Comparison of ENCODE assay signal across 1 cellular context in the genomic region with DNA sequence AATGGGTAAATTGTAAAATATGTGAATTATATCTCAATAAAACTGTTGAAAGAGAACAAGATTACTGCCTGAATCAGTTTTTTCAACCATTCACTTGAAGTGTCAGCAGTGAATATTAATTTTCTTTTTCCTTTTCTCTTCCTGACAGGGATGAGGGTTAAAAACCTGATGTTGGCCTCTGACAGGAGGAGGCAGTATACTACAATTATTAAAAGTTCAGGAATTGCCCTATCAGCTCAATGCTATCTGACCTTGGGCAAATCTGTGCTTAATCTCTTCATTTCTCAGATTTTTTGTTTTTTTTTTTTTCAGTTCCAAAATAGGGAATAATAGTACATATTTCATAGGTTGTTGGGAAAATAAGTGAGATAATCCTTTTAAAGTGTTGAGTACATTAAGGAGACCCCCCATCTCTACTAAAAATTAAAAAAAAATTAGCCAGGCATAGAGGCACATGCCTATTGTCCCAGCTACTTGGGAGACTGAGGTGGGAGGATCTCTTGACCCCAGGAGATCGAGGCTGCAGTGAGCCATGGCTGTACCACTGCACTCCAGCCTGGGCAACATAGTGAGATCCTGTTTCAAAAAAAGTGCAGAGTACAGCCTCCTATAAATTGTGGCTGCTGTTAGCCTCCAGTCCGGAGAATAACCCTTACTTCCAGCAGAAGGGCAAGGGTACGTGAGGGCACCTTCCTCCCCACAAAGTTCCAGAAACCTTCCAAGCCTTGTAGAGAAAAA.
TF ChIP-seq lines count a peak whose summit lies in the region.

No MANE protein-coding gene starts in this region.

TF ChIP-seq in GM23338, 12 proteins besides CTCF, POLR2A, EP300 and RAD21:
- TF ChIP-seq, protein P1, sequence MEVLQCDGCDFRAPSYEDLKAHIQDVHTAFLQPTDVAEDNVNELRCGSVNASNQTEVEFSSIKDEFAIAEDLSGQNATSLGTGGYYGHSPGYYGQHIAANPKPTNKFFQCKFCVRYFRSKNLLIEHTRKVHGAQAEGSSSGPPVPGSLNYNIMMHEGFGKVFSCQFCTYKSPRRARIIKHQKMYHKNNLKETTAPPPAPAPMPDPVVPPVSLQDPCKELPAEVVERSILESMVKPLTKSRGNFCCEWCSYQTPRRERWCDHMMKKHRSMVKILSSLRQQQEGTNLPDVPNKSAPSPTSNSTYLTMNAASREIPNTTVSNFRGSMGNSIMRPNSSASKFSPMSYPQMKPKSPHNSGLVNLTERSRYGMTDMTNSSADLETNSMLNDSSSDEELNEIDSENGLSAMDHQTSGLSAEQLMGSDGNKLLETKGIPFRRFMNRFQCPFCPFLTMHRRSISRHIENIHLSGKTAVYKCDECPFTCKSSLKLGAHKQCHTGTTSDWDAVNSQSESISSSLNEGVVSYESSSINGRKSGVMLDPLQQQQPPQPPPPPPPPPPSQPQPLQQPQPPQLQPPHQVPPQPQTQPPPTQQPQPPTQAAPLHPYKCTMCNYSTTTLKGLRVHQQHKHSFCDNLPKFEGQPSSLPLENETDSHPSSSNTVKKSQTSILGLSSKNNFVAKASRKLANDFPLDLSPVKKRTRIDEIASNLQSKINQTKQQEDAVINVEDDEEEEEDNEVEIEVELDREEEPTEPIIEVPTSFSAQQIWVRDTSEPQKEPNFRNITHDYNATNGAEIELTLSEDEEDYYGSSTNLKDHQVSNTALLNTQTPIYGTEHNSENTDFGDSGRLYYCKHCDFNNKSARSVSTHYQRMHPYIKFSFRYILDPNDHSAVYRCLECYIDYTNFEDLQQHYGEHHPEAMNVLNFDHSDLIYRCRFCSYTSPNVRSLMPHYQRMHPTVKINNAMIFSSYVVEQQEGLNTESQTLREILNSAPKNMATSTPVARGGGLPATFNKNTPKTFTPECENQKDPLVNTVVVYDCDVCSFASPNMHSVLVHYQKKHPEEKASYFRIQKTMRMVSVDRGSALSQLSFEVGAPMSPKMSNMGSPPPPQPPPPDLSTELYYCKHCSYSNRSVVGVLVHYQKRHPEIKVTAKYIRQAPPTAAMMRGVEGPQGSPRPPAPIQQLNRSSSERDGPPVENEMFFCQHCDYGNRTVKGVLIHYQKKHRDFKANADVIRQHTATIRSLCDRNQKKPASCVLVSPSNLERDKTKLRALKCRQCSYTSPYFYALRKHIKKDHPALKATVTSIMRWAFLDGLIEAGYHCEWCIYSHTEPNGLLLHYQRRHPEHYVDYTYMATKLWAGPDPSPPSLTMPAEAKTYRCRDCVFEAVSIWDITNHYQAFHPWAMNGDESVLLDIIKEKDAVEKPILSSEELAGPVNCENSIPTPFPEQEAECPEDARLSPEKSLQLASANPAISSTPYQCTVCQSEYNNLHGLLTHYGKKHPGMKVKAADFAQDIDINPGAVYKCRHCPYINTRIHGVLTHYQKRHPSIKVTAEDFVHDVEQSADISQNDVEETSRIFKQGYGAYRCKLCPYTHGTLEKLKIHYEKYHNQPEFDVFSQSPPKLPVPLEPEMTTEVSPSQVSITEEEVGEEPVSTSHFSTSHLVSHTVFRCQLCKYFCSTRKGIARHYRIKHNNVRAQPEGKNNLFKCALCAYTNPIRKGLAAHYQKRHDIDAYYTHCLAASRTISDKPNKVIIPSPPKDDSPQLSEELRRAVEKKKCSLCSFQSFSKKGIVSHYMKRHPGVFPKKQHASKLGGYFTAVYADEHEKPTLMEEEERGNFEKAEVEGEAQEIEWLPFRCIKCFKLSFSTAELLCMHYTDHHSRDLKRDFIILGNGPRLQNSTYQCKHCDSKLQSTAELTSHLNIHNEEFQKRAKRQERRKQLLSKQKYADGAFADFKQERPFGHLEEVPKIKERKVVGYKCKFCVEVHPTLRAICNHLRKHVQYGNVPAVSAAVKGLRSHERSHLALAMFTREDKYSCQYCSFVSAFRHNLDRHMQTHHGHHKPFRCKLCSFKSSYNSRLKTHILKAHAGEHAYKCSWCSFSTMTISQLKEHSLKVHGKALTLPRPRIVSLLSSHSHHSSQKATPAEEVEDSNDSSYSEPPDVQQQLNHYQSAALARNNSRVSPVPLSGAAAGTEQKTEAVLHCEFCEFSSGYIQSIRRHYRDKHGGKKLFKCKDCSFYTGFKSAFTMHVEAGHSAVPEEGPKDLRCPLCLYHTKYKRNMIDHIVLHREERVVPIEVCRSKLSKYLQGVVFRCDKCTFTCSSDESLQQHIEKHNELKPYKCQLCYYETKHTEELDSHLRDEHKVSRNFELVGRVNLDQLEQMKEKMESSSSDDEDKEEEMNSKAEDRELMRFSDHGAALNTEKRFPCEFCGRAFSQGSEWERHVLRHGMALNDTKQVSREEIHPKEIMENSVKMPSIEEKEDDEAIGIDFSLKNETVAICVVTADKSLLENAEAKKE (CRISPR knock-in tag; IDR thresholded peaks at IDR 0.05) = no peak
- TF ChIP-seq, protein P2, sequence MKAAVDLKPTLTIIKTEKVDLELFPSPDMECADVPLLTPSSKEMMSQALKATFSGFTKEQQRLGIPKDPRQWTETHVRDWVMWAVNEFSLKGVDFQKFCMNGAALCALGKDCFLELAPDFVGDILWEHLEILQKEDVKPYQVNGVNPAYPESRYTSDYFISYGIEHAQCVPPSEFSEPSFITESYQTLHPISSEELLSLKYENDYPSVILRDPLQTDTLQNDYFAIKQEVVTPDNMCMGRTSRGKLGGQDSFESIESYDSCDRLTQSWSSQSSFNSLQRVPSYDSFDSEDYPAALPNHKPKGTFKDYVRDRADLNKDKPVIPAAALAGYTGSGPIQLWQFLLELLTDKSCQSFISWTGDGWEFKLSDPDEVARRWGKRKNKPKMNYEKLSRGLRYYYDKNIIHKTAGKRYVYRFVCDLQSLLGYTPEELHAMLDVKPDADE (IDR thresholded peaks at IDR 0.05) = no peak
- TF ChIP-seq STAT1 (IDR thresholded peaks at IDR 0.05; ENCODE audit: unreplicated experiment) (no peak), POLR2AphosphoS5 (IDR thresholded peaks at IDR 0.05; ENCODE audit: low read depth) (no peak), JUNB (IDR thresholded peaks at IDR 0.05; ENCODE audit: unreplicated experiment) (no peak), EZH2phosphoT487 (IDR thresholded peaks at IDR 0.05; ENCODE audit: unreplicated experiment) (no peak), REST (IDR thresholded peaks at IDR 0.05; ENCODE audit: unreplicated experiment) (no peak), NANOG (IDR thresholded peaks at IDR 0.05; ENCODE audit: borderline replicate concordance) (no peak), ZNF331 (CRISPR knock-in tag; IDR thresholded peaks at IDR 0.05; ENCODE audit: low read depth) (no peak)
